Comparison of ENCODE assay signal across 31 cellular contexts in genomic region chr3:48950051-48950450, GRCh38. TPM values are rescaled to one million over a fixed set of nuclear protein-coding genes. Genes with fewer than 3 reads are reported as not detected.
DNase-seq lines count a peak whose midpoint lies in the region; TF ChIP-seq lines count a peak whose summit lies in the region.
"Had no signal": no experiment of that assay in that cellular context is flagged by ENCODE, and none has a peak within 500 bp of the region (broad histone marks: within the 10 kb centered on the region; RNA-seq: fewer than 3 reads in every experiment).

No MANE protein-coding gene starts in this region.

- H3F3A ChIP-seq in SK-N-SH (replicated peaks; ENCODE audit: insufficient read depth), result peaks cover 10% of the 10 kb centered on the region

- 94% methylated on average over 1 of the region's 1 CpG for WGBS in SK-N-SH (ENCODE audit: low lambda C conversion rate)

- no peak for DNase-seq in activated T-cell treated with anti-CD3 and anti-CD28 coated beads, Interleukin-2, amount 50 U/mL, for 24 hours
- no peak for DNase-seq in activated T-cell treated with anti-CD3 and anti-CD28 coated beads, Interleukin-2, amount 50 U/mL, for 1 hour
- DNase-seq in SK-MEL-5 (ENCODE audit: low read depth, low spot score) (peak; percentile 14), inferior parietal cortex (ENCODE audit: extremely low spot score) (peak; percentile 53), substantia nigra (lab: John Stamatoyannopoulos, UW) (no peak), GM10266 (ENCODE audit: extremely low spot score) (no peak), SK-N-SH (no peak), NCI-H446 treated with DMSO at 0.1 percent for 48 hours (lab: John Stamatoyannopoulos, UW) (no peak)
- DNase-seq: 8988T; activated CD8-positive, alpha-beta memory T cell treated with anti-CD3 and anti-CD28 coated beads for 24 hours; activated gamma-delta T cell; activated naive CD8-positive, alpha-beta T cell treated with anti-CD3 and anti-CD28 coated beads, Interleukin-2, amount 10 ng/mL, durations not matched to agents 7 days and 5 days; activated T-cell treated with anti-CD3 and anti-CD28 coated beads for 4 hours; C1 segment of cervical spinal cord; COR-L47; endodermal cell; foreskin fibroblast; KG1; kidney glomerular epithelial cell; NCI-H1417; NCI-H2029; NCI-H526 treated with DMSO at 0.1 percent for 48 hours; ovary; stimulated activated naive CD8-positive, alpha-beta T cell treated with anti-CD3 and anti-CD28 coated beads, Interleukin-15, amount 100 ng/mL, for 72 hours had no signal

- TF ChIP-seq CTCF in GM10266 (IDR thresholded peaks at IDR 0.05; ENCODE audit: control insufficient read depth, insufficient read depth, low read depth, missing control alignments) (no peak), SK-N-SH (IDR thresholded peaks at IDR 0.05) (no peak)

- H3K27ac Mint-ChIP-seq in activated T-cell treated with anti-CD3 and anti-CD28 coated beads, Interleukin-2, amount 50 U/mL, for 24 hours, result peak overlapping the region; percentile 65
- H3K27ac Mint-ChIP-seq: activated naive CD8-positive, alpha-beta T cell treated with anti-CD3 and anti-CD28 coated beads, Interleukin-2, amount 10 ng/mL, durations not matched to agents 7 days and 5 days; dendritic cell treated with granulocyte-macrophage colony-stimulating factor and Interleukin-4, amounts not matched to agents 40 ng/mL and 50 ng/mL, for 4 days; endodermal cell; stimulated activated naive CD8-positive, alpha-beta T cell treated with anti-CD3 and anti-CD28 coated beads, Interleukin-15, amount 100 ng/mL, for 72 hours had no signal

- TF ChIP-seq EP300 in SK-N-SH (IDR thresholded peaks at IDR 0.05; ENCODE audit: borderline replicate concordance in 1 of 2, low read depth in 1 of 2, low read length in 1 of 2), result no peak

- peaks cover 59% of the 10 kb centered on the region for H3K36me3 Mint-ChIP-seq in activated T-cell treated with anti-CD3 and anti-CD28 coated beads, Interleukin-2, amount 50 U/mL, for 24 hours (ENCODE audit: low read depth)

- H3K4me3 ChIP-seq in SK-N-SH (ENCODE audit: low read depth in 2 of 2, low read length in 1 of 2), result no peak overlapping the region
- H3K4me3 ChIP-seq: cardiac muscle cell, HAP-1, ovary, smooth muscle cell had no signal

- in situ Hi-C loops in SK-MEL-5 (cut with HindIII; ENCODE audit: low pct_unique_long_range_greater_than_20kb, low sequenced_read_pairs), result no loop called here

- peak overlapping the region; percentile 66 for H3K27ac ChIP-seq in substantia nigra (ENCODE audit: low read depth, low read length, poor library complexity, severe bottlenecking)
- peak overlapping the region in 1 of 2 experiments; percentile 29; a peak in 1 of 4 replicates for H3K27ac ChIP-seq in SK-N-SH (ENCODE audit: low read depth in 2 of 2, low read length in 1 of 2)
- H3K27ac ChIP-seq: cardiac muscle cell, ovary had no signal

- H3K36me3 ChIP-seq in SK-N-SH (replicated peaks in 1 of 2; ENCODE audit: control insufficient read depth in 1 of 2, insufficient read depth in 2 of 2, low read length in 1 of 2), result peaks cover 0 to 16% of the 10 kb centered on the region in 2 experiments
- H3K36me3 ChIP-seq: cardiac muscle cell, ovary had no signal

- H2AFZ ChIP-seq in SK-N-SH (ENCODE audit: low read depth), result no peak overlapping the region

- no peaks in the 10 kb centered on the region for H3K27me3 ChIP-seq in SK-N-SH (ENCODE audit: insufficient read depth)
- H3K27me3 ChIP-seq: cardiac muscle cell, esophagus muscularis mucosa, ovary had no signal

- no peak overlapping the region for H3K4me3 Mint-ChIP-seq in activated T-cell treated with anti-CD3 and anti-CD28 coated beads, Interleukin-2, amount 50 U/mL, for 24 hours
- H3K4me3 Mint-ChIP-seq: activated naive CD8-positive, alpha-beta T cell treated with anti-CD3 and anti-CD28 coated beads, Interleukin-2, amount 10 ng/mL, durations not matched to agents 7 days and 5 days; dendritic cell treated with granulocyte-macrophage colony-stimulating factor and Interleukin-4, amounts not matched to agents 40 ng/mL and 50 ng/mL, for 4 days; endodermal cell; neural crest cell; stimulated activated naive CD8-positive, alpha-beta T cell treated with anti-CD3 and anti-CD28 coated beads, Interleukin-15, amount 100 ng/mL, for 72 hours; T-helper 2 cell treated with Interferon-gamma antibody and Interleukin-4, amounts not matched to agents 5 μg/mL and 100 μg/mL, for 36 hours had no signal

- POLR2A ChIA-PET in SK-N-SH (lab: Yijun Ruan, JAX), result no interaction called here

- H3K9ac ChIP-seq in SK-N-SH, result no peak overlapping the region

- H3K27me3 Mint-ChIP-seq in activated T-cell treated with anti-CD3 and anti-CD28 coated beads, Interleukin-2, amount 50 U/mL, for 24 hours, result no peaks in the 10 kb centered on the region
- H3K27me3 Mint-ChIP-seq: activated naive CD8-positive, alpha-beta T cell treated with anti-CD3 and anti-CD28 coated beads, Interleukin-2, amount 10 ng/mL, durations not matched to agents 7 days and 5 days; dendritic cell treated with granulocyte-macrophage colony-stimulating factor and Interleukin-4, amounts not matched to agents 40 ng/mL and 50 ng/mL, for 4 days; stimulated activated naive CD8-positive, alpha-beta T cell treated with anti-CD3 and anti-CD28 coated beads, Interleukin-15, amount 100 ng/mL, for 72 hours had no signal

- peaks cover 0 to 7% of the 10 kb centered on the region in 2 experiments; a peak in 1 of 4 replicates for H3K4me1 ChIP-seq in SK-N-SH (ENCODE audit: control insufficient read depth in 1 of 2, insufficient read depth in 2 of 2, low read depth in 1 of 2, low read length in 1 of 2)

- no peak for TF ChIP-seq RAD21 in SK-N-SH (IDR thresholded peaks at IDR 0.05; ENCODE audit: low read length)

- H3K9me3 Mint-ChIP-seq in activated T-cell treated with anti-CD3 and anti-CD28 coated beads, Interleukin-2, amount 50 U/mL, for 24 hours, result no peaks in the 10 kb centered on the region
- H3K9me3 Mint-ChIP-seq: activated naive CD8-positive, alpha-beta T cell treated with anti-CD3 and anti-CD28 coated beads, Interleukin-2, amount 10 ng/mL, durations not matched to agents 7 days and 5 days; dendritic cell treated with granulocyte-macrophage colony-stimulating factor and Interleukin-4, amounts not matched to agents 40 ng/mL and 50 ng/mL, for 4 days; endodermal cell; neural crest cell; stimulated activated naive CD8-positive, alpha-beta T cell treated with anti-CD3 and anti-CD28 coated beads, Interleukin-15, amount 100 ng/mL, for 72 hours; T-helper 2 cell treated with Interferon-gamma antibody and Interleukin-4, amounts not matched to agents 5 μg/mL and 100 μg/mL, for 36 hours had no signal

- CTCF ChIA-PET in SK-N-SH (lab: Yijun Ruan, JAX), result interaction anchor here (1.7 kb wide), 1 partner anchor 10 kb away, joined by 6 read pairs; no protein-coding TSS in a partner anchor

- H4K20me1 ChIP-seq in SK-N-SH (ENCODE audit: insufficient read depth), result peaks cover 35% of the 10 kb centered on the region

- H3K9me3 ChIP-seq in SK-N-SH, result no peaks in the 10 kb centered on the region
- H3K9me3 ChIP-seq: esophagus muscularis mucosa, HAP-1, ovary had no signal

- no peak overlapping the region for H3K4me2 ChIP-seq in SK-N-SH

- H3K4me1 Mint-ChIP-seq in activated T-cell treated with anti-CD3 and anti-CD28 coated beads, Interleukin-2, amount 50 U/mL, for 24 hours (ENCODE audit: low read depth), result peaks cover 41% of the 10 kb centered on the region

- no peaks in the 10 kb centered on the region for H3K9me2 ChIP-seq in SK-N-SH

- H3K79me2 ChIP-seq in SK-N-SH (ENCODE audit: insufficient read depth), result peaks cover 86% of the 10 kb centered on the region

TF ChIP-seq in SK-N-SH, 30 proteins besides CTCF, POLR2A, EP300 and RAD21 (continues in another document):
- TF ChIP-seq ELF1 (IDR thresholded peaks at IDR 0.05), result no peak
- no peak for TF ChIP-seq IRF3 (IDR thresholded peaks at IDR 0.05; ENCODE audit: low read depth, low read length)
- TF ChIP-seq GABPA (IDR thresholded peaks at IDR 0.05; ENCODE audit: low read depth), result no peak

RNA-seq across cellular contexts. Expression of gene ARIH2, which starts 31.4 kb away (rescaled TPM):
- total RNA-seq in SK-MEL-5 (2014; rRNA removed; shearing (Covaris generic)), result 138 and 143 TPM in 2 replicates
- 125 and 131 TPM in 2 replicates for polyA plus RNA-seq in SK-MEL-5 (2015; cell fraction: cytosol; rRNA removed)
- polyA plus RNA-seq in SK-MEL-5 (2015; cell fraction: nucleus; rRNA removed), result 458 and 464 TPM in 2 replicates
- 69.7 and 94.4 TPM in 2 replicates for polyA plus RNA-seq in SK-N-SH (2012; rRNA removed)
- 64.6 and 67.6 TPM in 2 replicates for polyA plus RNA-seq in SK-N-SH (2012; cell fraction: cytosol; rRNA removed)
- polyA plus RNA-seq in SK-N-SH (2012; cell fraction: nucleus; rRNA removed), result 179 and 208 TPM in 2 replicates

RNA-seq across cellular contexts. Expression of gene P4HTM, which starts 40.0 kb away (rescaled TPM):
- total RNA-seq in SK-MEL-5 (2014; rRNA removed; shearing (Covaris generic)), result not detected in 2 replicates
- not detected in 2 replicates for polyA plus RNA-seq in SK-MEL-5 (2015; cell fraction: cytosol; rRNA removed)
- not detected in 2 replicates for polyA plus RNA-seq in SK-MEL-5 (2015; cell fraction: nucleus; rRNA removed)
- 21.0 and 21.4 TPM in 2 replicates for polyA plus RNA-seq in SK-N-SH (2012; rRNA removed)
- 7.5 and 11.8 TPM in 2 replicates for polyA plus RNA-seq in SK-N-SH (2012; cell fraction: cytosol; rRNA removed)
- 83.7 and 101 TPM in 2 replicates for polyA plus RNA-seq in SK-N-SH (2012; cell fraction: nucleus; rRNA removed)

RNA-seq across cellular contexts. Expression of gene SLC25A20, which starts 51.4 kb away (rescaled TPM):
- 21.4 and 26.5 TPM in 2 replicates for total RNA-seq in SK-MEL-5 (2014; rRNA removed; shearing (Covaris generic))
- polyA plus RNA-seq in SK-MEL-5 (2015; cell fraction: cytosol; rRNA removed), result 24.7 and 27.8 TPM in 2 replicates
- polyA plus RNA-seq in SK-MEL-5 (2015; cell fraction: nucleus; rRNA removed), result 18.4 and 21.4 TPM in 2 replicates
- polyA plus RNA-seq in SK-N-SH (2012; rRNA removed), result 30.3 and 41.9 TPM in 2 replicates
- polyA plus RNA-seq in SK-N-SH (2012; cell fraction: cytosol; rRNA removed), result 44.9 and 50.7 TPM in 2 replicates
- 26.5 and 40.0 TPM in 2 replicates for polyA plus RNA-seq in SK-N-SH (2012; cell fraction: nucleus; rRNA removed)

RNA-seq across cellular contexts. Expression of gene WDR6, which starts 57.1 kb away (rescaled TPM):
- 25.7 and 27.3 TPM in 2 replicates for total RNA-seq in SK-MEL-5 (2014; rRNA removed; shearing (Covaris generic))
- polyA plus RNA-seq in SK-MEL-5 (2015; cell fraction: cytosol; rRNA removed), result 48.3 and 53.6 TPM in 2 replicates
- polyA plus RNA-seq in SK-MEL-5 (2015; cell fraction: nucleus; rRNA removed), result 221 and 249 TPM in 2 replicates
- 230 and 277 TPM in 2 replicates for polyA plus RNA-seq in SK-N-SH (2012; rRNA removed)
- polyA plus RNA-seq in SK-N-SH (2012; cell fraction: cytosol; rRNA removed), result 65.3 and 95.1 TPM in 2 replicates
- polyA plus RNA-seq in SK-N-SH (2012; cell fraction: nucleus; rRNA removed), result 1,525 and 1,565 TPM in 2 replicates

Comparison
In these comparisons a context has a peak if more than half of its experiments do, and no peak if none do; other contexts are left out.
1. DNase-seq: peak in SK-MEL-5 (single experiment) and inferior parietal cortex (single experiment); none in activated T-cell treated with anti-CD3 and anti-CD28 coated beads, Interleukin-2, amount 50 U/mL, for 24 hours (single experiment), activated T-cell treated with anti-CD3 and anti-CD28 coated beads, Interleukin-2, amount 50 U/mL, for 1 hour (single experiment), substantia nigra (0 of 49), GM10266 (single experiment), SK-N-SH (single experiment) and NCI-H446 treated with DMSO at 0.1 percent for 48 hours (single experiment).